1 cellular context compared by ENCODE assay signal in genomic region chr1:23800396-23801337, GRCh38.
A peak's percentile ranks its signal among the peaks of the same experiment; 100 is the strongest.
TF ChIP-seq lines count a peak whose summit lies in the region.

GALE (minus strand) TSS chr1:23800754; CDS start chr1:23799007, 1,747 bp downstream.

TF ChIP-seq in HepG2, 621 proteins besides CTCF, POLR2A, EP300 and RAD21 (continued from another document and continues in another):
- TF ChIP-seq ZMYM4 (CRISPR knock-in tag; IDR thresholded peaks at IDR 0.05) (peak; percentile 75; the same call in 1 of the 2 replicates), CEBPG (CRISPR knock-in tag; IDR thresholded peaks at IDR 0.05) (peak; percentile 19; the same call in 1 of the 2 replicates), MAF1 (CRISPR knock-in tag; IDR thresholded peaks at IDR 0.05; ENCODE audit: borderline replicate concordance) (no peak; the same call in 1 of the 2 replicates), BCL6 (CRISPR knock-in tag; IDR thresholded peaks at IDR 0.05) (0 out of 2 replicates have a peak, but pooled peaks have one; percentile 37), ZNF224 (CRISPR knock-in tag; IDR thresholded peaks at IDR 0.05) (peak; percentile 18; the same call in 1 of the 2 replicates), DRAP1 (CRISPR knock-in tag; IDR thresholded peaks at IDR 0.05) (peak; percentile 98), ZNF275 (CRISPR knock-in tag; IDR thresholded peaks at IDR 0.05; ENCODE audit: borderline replicate concordance) (no peak; the same call in 1 of the 2 replicates), NR2F1 (CRISPR knock-in tag; IDR thresholded peaks at IDR 0.05) (no peak; a peak in 1 of 4 replicates), IRF1 (CRISPR knock-in tag; IDR thresholded peaks at IDR 0.05; ENCODE audit: low read depth) (no peak), DMTF1 (CRISPR knock-in tag; IDR thresholded peaks at IDR 0.05) (no peak), ZNF775 (CRISPR knock-in tag; IDR thresholded peaks at IDR 0.05; ENCODE audit: borderline replicate concordance) (no peak), FOXK2 (IDR thresholded peaks at IDR 0.05) (no peak), HES4 (CRISPR knock-in tag; IDR thresholded peaks at IDR 0.05; ENCODE audit: borderline replicate concordance) (no peak; the same call in 1 of the 2 replicates), ELK4 (CRISPR knock-in tag; IDR thresholded peaks at IDR 0.05; ENCODE audit: borderline replicate concordance) (no peak), ZNF556 (CRISPR knock-in tag; IDR thresholded peaks at IDR 0.05; ENCODE audit: borderline replicate concordance) (no peak; the same call in 1 of the 2 replicates), PRDM15 (CRISPR knock-in tag; IDR thresholded peaks at IDR 0.05) (no peak), SRF (IDR thresholded peaks at IDR 0.05; ENCODE audit: low read depth, low read length) (no peak), NFRKB (IDR thresholded peaks at IDR 0.05) (no peak), ATAD3A (CRISPR knock-in tag; IDR thresholded peaks at IDR 0.05) (no peak), HIVEP1 (CRISPR knock-in tag; IDR thresholded peaks at IDR 0.05) (peak; percentile 68), CEBPB (IDR thresholded peaks at IDR 0.05; ENCODE audit: borderline replicate concordance, low read depth, low read length) (no peak), SIN3A (IDR thresholded peaks at IDR 0.05; ENCODE audit: borderline replicate concordance, low read depth, low read length) (peak; percentile 89), ZNF703 (CRISPR knock-in tag; IDR thresholded peaks at IDR 0.05; ENCODE audit: borderline replicate concordance) (peak; percentile 55; the same call in 1 of the 2 replicates), PITX1 (CRISPR knock-in tag; IDR thresholded peaks at IDR 0.05) (peak; percentile 32; the same call in 1 of the 2 replicates), RORA (CRISPR knock-in tag; IDR thresholded peaks at IDR 0.05) (no peak)
- TF ChIP-seq, protein P1, sequence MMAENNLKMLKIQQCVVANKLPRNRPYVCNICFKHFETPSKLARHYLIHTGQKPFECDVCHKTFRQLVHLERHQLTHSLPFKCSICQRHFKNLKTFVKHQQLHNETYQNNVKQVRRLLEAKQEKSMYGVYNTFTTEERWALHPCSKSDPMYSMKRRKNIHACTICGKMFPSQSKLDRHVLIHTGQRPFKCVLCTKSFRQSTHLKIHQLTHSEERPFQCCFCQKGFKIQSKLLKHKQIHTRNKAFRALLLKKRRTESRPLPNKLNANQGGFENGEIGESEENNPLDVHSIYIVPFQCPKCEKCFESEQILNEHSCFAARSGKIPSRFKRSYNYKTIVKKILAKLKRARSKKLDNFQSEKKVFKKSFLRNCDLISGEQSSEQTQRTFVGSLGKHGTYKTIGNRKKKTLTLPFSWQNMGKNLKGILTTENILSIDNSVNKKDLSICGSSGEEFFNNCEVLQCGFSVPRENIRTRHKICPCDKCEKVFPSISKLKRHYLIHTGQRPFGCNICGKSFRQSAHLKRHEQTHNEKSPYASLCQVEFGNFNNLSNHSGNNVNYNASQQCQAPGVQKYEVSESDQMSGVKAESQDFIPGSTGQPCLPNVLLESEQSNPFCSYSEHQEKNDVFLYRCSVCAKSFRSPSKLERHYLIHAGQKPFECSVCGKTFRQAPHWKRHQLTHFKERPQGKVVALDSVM (CRISPR knock-in tag; IDR thresholded peaks at IDR 0.05), result peak; percentile 34; the same call in 1 of the 2 replicates
- TF ChIP-seq, protein P2, sequence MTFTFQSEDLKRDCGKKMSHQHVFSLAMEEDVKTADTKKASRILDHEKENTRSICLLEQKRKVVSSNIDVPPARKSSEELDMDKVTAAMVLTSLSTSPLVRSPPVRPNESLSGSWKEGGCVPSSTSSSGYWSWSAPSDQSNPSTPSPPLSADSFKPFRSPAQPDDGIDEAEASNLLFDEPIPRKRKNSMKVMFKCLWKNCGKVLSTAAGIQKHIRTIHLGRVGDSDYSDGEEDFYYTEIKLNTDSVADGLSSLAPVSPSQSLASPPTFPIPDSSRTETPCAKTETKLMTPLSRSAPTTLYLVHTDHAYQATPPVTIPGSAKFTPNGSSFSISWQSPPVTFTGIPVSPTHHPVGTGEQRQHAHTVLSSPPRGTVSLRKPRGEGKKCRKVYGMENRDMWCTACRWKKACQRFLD (CRISPR knock-in tag; IDR thresholded peaks at IDR 0.05; ENCODE audit: borderline replicate concordance), result peak; percentile 15; the same call in 1 of the 2 replicates
- TF ChIP-seq, protein P3, sequence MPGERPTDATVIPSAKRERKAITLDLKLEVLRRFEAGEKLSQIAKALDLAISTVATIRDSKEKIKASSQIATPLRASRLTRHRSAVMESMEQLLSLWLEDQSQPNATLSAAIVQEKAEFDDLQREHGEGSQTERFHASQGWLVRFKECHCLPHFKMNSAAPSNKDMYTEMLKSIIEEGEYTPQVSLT (CRISPR knock-in tag; IDR thresholded peaks at IDR 0.05; ENCODE audit: borderline replicate concordance, low read depth), result no peak
- TF ChIP-seq, protein P4, sequence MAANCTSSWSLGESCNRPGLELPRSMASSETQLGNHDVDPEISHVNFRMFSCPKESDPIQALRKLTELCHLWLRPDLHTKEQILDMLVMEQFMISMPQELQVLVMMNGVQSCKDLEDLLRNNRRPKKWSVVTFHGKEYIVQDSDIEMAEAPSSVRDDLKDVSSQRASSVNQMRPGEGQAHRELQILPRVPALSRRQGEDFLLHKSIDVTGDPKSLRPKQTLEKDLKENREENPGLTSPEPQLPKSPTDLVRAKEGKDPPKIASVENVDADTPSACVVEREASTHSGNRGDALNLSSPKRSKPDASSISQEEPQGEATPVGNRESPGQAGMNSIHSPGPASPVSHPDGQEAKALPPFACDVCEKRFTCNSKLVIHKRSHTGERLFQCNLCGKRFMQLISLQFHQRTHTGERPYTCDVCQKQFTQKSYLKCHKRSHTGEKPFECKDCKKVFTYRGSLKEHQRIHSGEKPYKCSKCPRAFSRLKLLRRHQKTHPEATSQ (CRISPR knock-in tag; IDR thresholded peaks at IDR 0.05; ENCODE audit: borderline replicate concordance), result no peak
- TF ChIP-seq, protein P5, sequence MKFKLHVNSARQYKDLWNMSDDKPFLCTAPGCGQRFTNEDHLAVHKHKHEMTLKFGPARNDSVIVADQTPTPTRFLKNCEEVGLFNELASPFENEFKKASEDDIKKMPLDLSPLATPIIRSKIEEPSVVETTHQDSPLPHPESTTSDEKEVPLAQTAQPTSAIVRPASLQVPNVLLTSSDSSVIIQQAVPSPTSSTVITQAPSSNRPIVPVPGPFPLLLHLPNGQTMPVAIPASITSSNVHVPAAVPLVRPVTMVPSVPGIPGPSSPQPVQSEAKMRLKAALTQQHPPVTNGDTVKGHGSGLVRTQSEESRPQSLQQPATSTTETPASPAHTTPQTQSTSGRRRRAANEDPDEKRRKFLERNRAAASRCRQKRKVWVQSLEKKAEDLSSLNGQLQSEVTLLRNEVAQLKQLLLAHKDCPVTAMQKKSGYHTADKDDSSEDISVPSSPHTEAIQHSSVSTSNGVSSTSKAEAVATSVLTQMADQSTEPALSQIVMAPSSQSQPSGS (CRISPR knock-in tag; IDR thresholded peaks at IDR 0.05), result peak; percentile 43; the same call in 1 of the 2 replicates
- TF ChIP-seq, protein P6, sequence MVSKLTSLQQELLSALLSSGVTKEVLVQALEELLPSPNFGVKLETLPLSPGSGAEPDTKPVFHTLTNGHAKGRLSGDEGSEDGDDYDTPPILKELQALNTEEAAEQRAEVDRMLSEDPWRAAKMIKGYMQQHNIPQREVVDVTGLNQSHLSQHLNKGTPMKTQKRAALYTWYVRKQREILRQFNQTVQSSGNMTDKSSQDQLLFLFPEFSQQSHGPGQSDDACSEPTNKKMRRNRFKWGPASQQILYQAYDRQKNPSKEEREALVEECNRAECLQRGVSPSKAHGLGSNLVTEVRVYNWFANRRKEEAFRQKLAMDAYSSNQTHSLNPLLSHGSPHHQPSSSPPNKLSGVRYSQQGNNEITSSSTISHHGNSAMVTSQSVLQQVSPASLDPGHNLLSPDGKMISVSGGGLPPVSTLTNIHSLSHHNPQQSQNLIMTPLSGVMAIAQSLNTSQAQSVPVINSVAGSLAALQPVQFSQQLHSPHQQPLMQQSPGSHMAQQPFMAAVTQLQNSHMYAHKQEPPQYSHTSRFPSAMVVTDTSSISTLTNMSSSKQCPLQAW (CRISPR knock-in tag; IDR thresholded peaks at IDR 0.05), result no peak; the same call in 1 of the 2 replicates
- TF ChIP-seq, protein P7, sequence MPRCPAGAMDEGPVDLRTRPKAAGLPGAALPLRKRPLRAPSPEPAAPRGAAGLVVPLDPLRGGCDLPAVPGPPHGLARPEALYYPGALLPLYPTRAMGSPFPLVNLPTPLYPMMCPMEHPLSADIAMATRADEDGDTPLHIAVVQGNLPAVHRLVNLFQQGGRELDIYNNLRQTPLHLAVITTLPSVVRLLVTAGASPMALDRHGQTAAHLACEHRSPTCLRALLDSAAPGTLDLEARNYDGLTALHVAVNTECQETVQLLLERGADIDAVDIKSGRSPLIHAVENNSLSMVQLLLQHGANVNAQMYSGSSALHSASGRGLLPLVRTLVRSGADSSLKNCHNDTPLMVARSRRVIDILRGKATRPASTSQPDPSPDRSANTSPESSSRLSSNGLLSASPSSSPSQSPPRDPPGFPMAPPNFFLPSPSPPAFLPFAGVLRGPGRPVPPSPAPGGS (CRISPR knock-in tag; IDR thresholded peaks at IDR 0.05), result no peak
- TF ChIP-seq, protein P8, sequence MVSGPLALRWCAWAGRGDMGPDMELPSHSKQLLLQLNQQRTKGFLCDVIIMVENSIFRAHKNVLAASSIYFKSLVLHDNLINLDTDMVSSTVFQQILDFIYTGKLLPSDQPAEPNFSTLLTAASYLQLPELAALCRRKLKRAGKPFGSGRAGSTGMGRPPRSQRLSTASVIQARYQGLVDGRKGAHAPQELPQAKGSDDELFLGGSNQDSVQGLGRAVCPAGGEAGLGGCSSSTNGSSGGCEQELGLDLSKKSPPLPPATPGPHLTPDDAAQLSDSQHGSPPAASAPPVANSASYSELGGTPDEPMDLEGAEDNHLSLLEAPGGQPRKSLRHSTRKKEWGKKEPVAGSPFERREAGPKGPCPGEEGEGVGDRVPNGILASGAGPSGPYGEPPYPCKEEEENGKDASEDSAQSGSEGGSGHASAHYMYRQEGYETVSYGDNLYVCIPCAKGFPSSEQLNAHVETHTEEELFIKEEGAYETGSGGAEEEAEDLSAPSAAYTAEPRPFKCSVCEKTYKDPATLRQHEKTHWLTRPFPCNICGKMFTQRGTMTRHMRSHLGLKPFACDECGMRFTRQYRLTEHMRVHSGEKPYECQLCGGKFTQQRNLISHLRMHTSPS (CRISPR knock-in tag; IDR thresholded peaks at IDR 0.05; ENCODE audit: low read depth), result no peak
